2 cellular contexts compared by ENCODE assay signal in genomic region chr2:33380001-33380609, GRCh38.
TF ChIP-seq lines count a peak whose summit lies in the region.

No MANE protein-coding gene starts in this region.

TF ChIP-seq in IMR-90, 13 proteins besides CTCF, POLR2A, EP300 and RAD21 (continued from another document):
- TF ChIP-seq SMC3 (IDR thresholded peaks at IDR 0.05; ENCODE audit: low read depth, low read length) (peak; percentile 31; the same call in 1 of the 2 replicates), NFE2L2 (IDR thresholded peaks at IDR 0.05; ENCODE audit: low read depth, low read length) (no peak), FOS (IDR thresholded peaks at IDR 0.05; ENCODE audit: low read depth, low read length) (no peak), RFX5 (IDR thresholded peaks at IDR 0.05; ENCODE audit: low read depth, low read length) (no peak), BHLHE40 (IDR thresholded peaks at IDR 0.05; ENCODE audit: low read depth, low read length) (no peak), RCOR1 (IDR thresholded peaks at IDR 0.05; ENCODE audit: insufficient replicate concordance, low read length) (no peak)

TF ChIP-seq in K562, 482 proteins besides CTCF, POLR2A, EP300 and RAD21 (continued from another document):
- no peak for TF ChIP-seq MAFG (tag; conservative IDR thresholded peaks at IDR 0.05)
- no peak for TF ChIP-seq BRF1 (IDR thresholded peaks at IDR 0.05; ENCODE audit: borderline replicate concordance, extremely low read depth, insufficient read length)
- peak; percentile 25; the same call in 1 of the 2 replicates for TF ChIP-seq ARID2 (IDR thresholded peaks at IDR 0.05)
- TF ChIP-seq CHAMP1 (IDR thresholded peaks at IDR 0.05): peak; percentile 31; the same call in 1 of the 2 replicates
- TF ChIP-seq, protein P1, sequence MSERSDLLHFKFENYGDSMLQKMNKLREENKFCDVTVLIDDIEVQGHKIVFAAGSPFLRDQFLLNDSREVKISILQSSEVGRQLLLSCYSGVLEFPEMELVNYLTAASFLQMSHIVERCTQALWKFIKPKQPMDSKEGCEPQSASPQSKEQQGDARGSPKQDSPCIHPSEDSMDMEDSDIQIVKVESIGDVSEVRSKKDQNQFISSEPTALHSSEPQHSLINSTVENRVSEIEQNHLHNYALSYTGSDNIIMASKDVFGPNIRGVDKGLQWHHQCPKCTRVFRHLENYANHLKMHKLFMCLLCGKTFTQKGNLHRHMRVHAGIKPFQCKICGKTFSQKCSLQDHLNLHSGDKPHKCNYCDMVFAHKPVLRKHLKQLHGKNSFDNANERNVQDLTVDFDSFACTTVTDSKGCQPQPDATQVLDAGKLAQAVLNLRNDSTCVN (CRISPR knock-in tag; IDR thresholded peaks at IDR 0.05): no peak
- no peak for TF ChIP-seq ZNF717 (CRISPR knock-in tag; IDR thresholded peaks at IDR 0.05)
- TF ChIP-seq ZNF274 (IDR thresholded peaks at IDR 0.05; ENCODE audit: borderline replicate concordance, low read depth, low read length): no peak
- no peak for TF ChIP-seq MEF2D (tag; conservative IDR thresholded peaks at IDR 0.05; ENCODE audit: low read depth)
- TF ChIP-seq MLLT1 (IDR thresholded peaks at IDR 0.05): no peak
- no peak for TF ChIP-seq NR2F6 (CRISPR knock-in tag; IDR thresholded peaks at IDR 0.05)
- TF ChIP-seq ZNF695 (CRISPR knock-in tag; IDR thresholded peaks at IDR 0.05): no peak
- TF ChIP-seq PRDM10 (IDR thresholded peaks at IDR 0.05; ENCODE audit: partially characterized antibody): no peak
- TF ChIP-seq STAG1 (CRISPR knock-in tag; IDR thresholded peaks at IDR 0.05; ENCODE audit: borderline replicate concordance): peak; percentile 24; the same call in 1 of the 2 replicates
- TF ChIP-seq CREB3 (tag; conservative IDR thresholded peaks at IDR 0.05; ENCODE audit: low read depth): no peak
- no peak for TF ChIP-seq SP2 (IDR thresholded peaks at IDR 0.05; ENCODE audit: extremely low read depth, low read depth, low read length, poor library complexity, severe bottlenecking)
- TF ChIP-seq, protein P2, sequence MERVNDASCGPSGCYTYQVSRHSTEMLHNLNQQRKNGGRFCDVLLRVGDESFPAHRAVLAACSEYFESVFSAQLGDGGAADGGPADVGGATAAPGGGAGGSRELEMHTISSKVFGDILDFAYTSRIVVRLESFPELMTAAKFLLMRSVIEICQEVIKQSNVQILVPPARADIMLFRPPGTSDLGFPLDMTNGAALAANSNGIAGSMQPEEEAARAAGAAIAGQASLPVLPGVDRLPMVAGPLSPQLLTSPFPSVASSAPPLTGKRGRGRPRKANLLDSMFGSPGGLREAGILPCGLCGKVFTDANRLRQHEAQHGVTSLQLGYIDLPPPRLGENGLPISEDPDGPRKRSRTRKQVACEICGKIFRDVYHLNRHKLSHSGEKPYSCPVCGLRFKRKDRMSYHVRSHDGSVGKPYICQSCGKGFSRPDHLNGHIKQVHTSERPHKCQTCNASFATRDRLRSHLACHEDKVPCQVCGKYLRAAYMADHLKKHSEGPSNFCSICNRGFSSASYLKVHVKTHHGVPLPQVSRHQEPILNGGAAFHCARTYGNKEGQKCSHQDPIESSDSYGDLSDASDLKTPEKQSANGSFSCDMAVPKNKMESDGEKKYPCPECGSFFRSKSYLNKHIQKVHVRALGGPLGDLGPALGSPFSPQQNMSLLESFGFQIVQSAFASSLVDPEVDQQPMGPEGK (CRISPR knock-in tag; IDR thresholded peaks at IDR 0.05; ENCODE audit: borderline replicate concordance): no peak
- peak; percentile 50 for TF ChIP-seq SMC3 (conservative IDR thresholded peaks at IDR 0.05; ENCODE audit: insufficient read depth, low read depth, low read length)
- TF ChIP-seq SOX6 (IDR thresholded peaks at IDR 0.05): no peak
- TF ChIP-seq ADNP (tag; IDR thresholded peaks at IDR 0.05): peak; percentile 83
- peak; percentile 66 for TF ChIP-seq CC2D1A (IDR thresholded peaks at IDR 0.05)
- no peak for TF ChIP-seq ZNF436 (CRISPR knock-in tag; IDR thresholded peaks at IDR 0.05)
- no peak for TF ChIP-seq YBX1 (IDR thresholded peaks at IDR 0.05)
- TF ChIP-seq SRSF9 (IDR thresholded peaks at IDR 0.05; ENCODE audit: borderline replicate concordance, low read depth, low read length): no peak
- TF ChIP-seq ZNF24 (IDR thresholded peaks at IDR 0.05): no peak
- no peak for TF ChIP-seq RFX1 (IDR thresholded peaks at IDR 0.05)
- 0 out of 2 replicates have a peak, but pooled peaks have one; percentile 24 for TF ChIP-seq DEAF1 (CRISPR knock-in tag; IDR thresholded peaks at IDR 0.05)
TF ChIP-seq in K562: peak in this region for 8.
